Comparison of ENCODE assay signal across 1 cellular context in genomic region chr7:65558584-65558983, GRCh38.
TF ChIP-seq lines count a peak whose summit lies in the region.

No MANE protein-coding gene starts in this region.

TF ChIP-seq in K562, 482 proteins besides CTCF, POLR2A, EP300 and RAD21 (continued from another document and continues in another):
- peak; percentile 85 for TF ChIP-seq VEZF1 (CRISPR knock-in tag; IDR thresholded peaks at IDR 0.05)
- peak; percentile 71; the same call in 1 of the 2 replicates for TF ChIP-seq EHMT2 (IDR thresholded peaks at IDR 0.05)
- TF ChIP-seq SOX6 (IDR thresholded peaks at IDR 0.05): peak; percentile 85
- peak; percentile 87 for TF ChIP-seq TAF9B (IDR thresholded peaks at IDR 0.05; ENCODE audit: partially characterized antibody)
- peak; percentile 80 for TF ChIP-seq RNF2 (IDR thresholded peaks at IDR 0.05)
- peak; percentile 97 for TF ChIP-seq MEIS2 (IDR thresholded peaks at IDR 0.05; ENCODE audit: partially characterized antibody)
- TF ChIP-seq MNT (conservative IDR thresholded peaks at IDR 0.05): peak; percentile 92 to 96
- TF ChIP-seq DACH1 (IDR thresholded peaks at IDR 0.05; ENCODE audit: partially characterized antibody): peak; percentile 79
- peak; percentile 99 for TF ChIP-seq FOXP4 (CRISPR knock-in tag; IDR thresholded peaks at IDR 0.05; ENCODE audit: borderline replicate concordance)
- peak; percentile 74 for TF ChIP-seq USF1 (CRISPR knock-in tag; IDR thresholded peaks at IDR 0.05)
- peak; percentile 66; the same call in 1 of the 2 replicates for TF ChIP-seq NBN (IDR thresholded peaks at IDR 0.05; ENCODE audit: low read depth)
- TF ChIP-seq ZZZ3 (IDR thresholded peaks at IDR 0.05): peak; percentile 51; the same call in 1 of the 2 replicates
- peak; percentile 81 for TF ChIP-seq JUND (IDR thresholded peaks at IDR 0.05; ENCODE audit: borderline replicate concordance, low read depth, low read length)
- TF ChIP-seq JUND (tag; IDR thresholded peaks at IDR 0.05; ENCODE audit: borderline replicate concordance, low read depth, low read length): peak; percentile 57; the same call in 1 of the 3 replicates
- TF ChIP-seq ZFX (CRISPR knock-in tag; IDR thresholded peaks at IDR 0.05): 0 out of 2 replicates have a peak, but pooled peaks have one; percentile 26
- TF ChIP-seq KDM1A (IDR thresholded peaks at IDR 0.05): peak; percentile 91 to 94
- TF ChIP-seq FOSL1 (tag; conservative IDR thresholded peaks at IDR 0.05): peak; percentile 75
- TF ChIP-seq ZNF232 (CRISPR knock-in tag; IDR thresholded peaks at IDR 0.05): peak; percentile 93
- TF ChIP-seq MLX (CRISPR knock-in tag; conservative IDR thresholded peaks at IDR 0.05): 0 out of 4 replicates have a peak, but pooled peaks of 1 of the 2 experiments have one; percentile 46
- TF ChIP-seq ZNF318 (IDR thresholded peaks at IDR 0.05; ENCODE audit: borderline replicate concordance in 1 of 2, low read depth in 1 of 2): peak in 1 of 2 experiments; percentile 90; a peak in 2 of 4 replicates
- TF ChIP-seq E2F8 (IDR thresholded peaks at IDR 0.05; ENCODE audit: low read depth, partially characterized antibody): peak; percentile 32
- TF ChIP-seq NFIC (IDR thresholded peaks at IDR 0.05): peak; percentile 56
- 0 out of 2 replicates have a peak, but pooled peaks have one; percentile 39 for TF ChIP-seq MITF (IDR thresholded peaks at IDR 0.05)
- peak; percentile 71; the same call in 1 of the 2 replicates for TF ChIP-seq ZNF584 (CRISPR knock-in tag; IDR thresholded peaks at IDR 0.05; ENCODE audit: low read depth)
- TF ChIP-seq ETV5 (CRISPR knock-in tag; IDR thresholded peaks at IDR 0.05; ENCODE audit: low read depth): peak; percentile 52; the same call in 1 of the 2 replicates
- TF ChIP-seq E2F1 (CRISPR knock-in tag; IDR thresholded peaks at IDR 0.05): peak; percentile 61; the same call in 1 of the 2 replicates
- TF ChIP-seq PKNOX1 (IDR thresholded peaks at IDR 0.05): peak; percentile 60
- TF ChIP-seq PHF21A (IDR thresholded peaks at IDR 0.05; ENCODE audit: borderline replicate concordance, low read depth): 0 out of 2 replicates have a peak, but pooled peaks have one; percentile 25
